ENCODE assay signal across 30 cellular contexts in genomic region chr17:50260501-50260911, GRCh38. TPM values are rescaled to one million over a fixed set of nuclear protein-coding genes. Genes with fewer than 3 reads are reported as not detected.
DNase-seq lines count a peak whose midpoint lies in the region; ATAC-seq and TF ChIP-seq lines count a peak whose summit lies in the region.
"Had no signal": no experiment of that assay in that cellular context is flagged by ENCODE, and none has a peak within 500 bp of the region (broad histone marks: within the 10 kb centered on the region; RNA-seq: fewer than 3 reads in every experiment).

No MANE protein-coding gene starts in this region.

- H3K4me3 Mint-ChIP-seq in glutamatergic neuron (ENCODE audit: unreplicated experiment) (no peak overlapping the region), osteocyte (ENCODE audit: unreplicated experiment) (no peak overlapping the region), endothelial cell (ENCODE audit: unreplicated experiment) (no peak overlapping the region)
- H3K4me3 Mint-ChIP-seq: activated B cell treated with CpG ODN at 0.5 μM for 24 hours; activated CD4-positive, alpha-beta memory T cell treated with anti-CD3 and anti-CD28 coated beads for 36 hours; activated naive CD4-positive, alpha-beta T cell treated with anti-CD3 and anti-CD28 coated beads for 36 hours; nephron progenitor cell had no signal

- H3K9me3 Mint-ChIP-seq in glutamatergic neuron (ENCODE audit: unreplicated experiment) (peaks cover 2% of the 10 kb centered on the region), osteocyte (ENCODE audit: unreplicated experiment) (no peaks in the 10 kb centered on the region), endothelial cell (ENCODE audit: unreplicated experiment) (no peaks in the 10 kb centered on the region)
- H3K9me3 Mint-ChIP-seq: activated B cell treated with CpG ODN at 0.5 μM for 24 hours; activated CD4-positive, alpha-beta memory T cell treated with anti-CD3 and anti-CD28 coated beads for 36 hours; activated naive CD4-positive, alpha-beta T cell treated with anti-CD3 and anti-CD28 coated beads for 36 hours; nephron progenitor cell had no signal

- ATAC-seq in heart right ventricle: no peak
- ATAC-seq in HG03432 (IDR thresholded peaks at IDR 0.05; ENCODE audit: unreplicated experiment): no peak
- no peak for ATAC-seq in HG02870 (IDR thresholded peaks at IDR 0.05; ENCODE audit: unreplicated experiment)
- ATAC-seq: esophagus mucosa, gastrocnemius medialis, K562, left cardiac atrium, Panc1, psoas muscle had no signal

- peaks cover 11% of the 10 kb centered on the region for H3K4me1 Mint-ChIP-seq in glutamatergic neuron (ENCODE audit: low read depth, unreplicated experiment)
- peaks cover 94% of the 10 kb centered on the region for H3K4me1 Mint-ChIP-seq in osteocyte (ENCODE audit: unreplicated experiment)
- peaks cover 3% of the 10 kb centered on the region for H3K4me1 Mint-ChIP-seq in endothelial cell (ENCODE audit: unreplicated experiment)
- H3K4me1 Mint-ChIP-seq: activated B cell treated with CpG ODN at 0.5 μM for 24 hours had no signal

- no peaks in the 10 kb centered on the region for H3K36me3 ChIP-seq in right atrium auricular region
- H3K36me3 ChIP-seq in heart right ventricle: no peaks in the 10 kb centered on the region
- H3K36me3 ChIP-seq: BLaER1, gastrocnemius medialis, stomach, upper lobe of left lung had no signal

- TF ChIP-seq CTCF in right atrium auricular region (IDR thresholded peaks at IDR 0.05) (no peak), heart right ventricle (IDR thresholded peaks at IDR 0.05) (no peak), glutamatergic neuron (IDR thresholded peaks at IDR 0.05; ENCODE audit: partially characterized antibody, unreplicated experiment) (no peak), osteocyte (IDR thresholded peaks at IDR 0.05) (no peak), endothelial cell (IDR thresholded peaks at IDR 0.05; ENCODE audit: unreplicated experiment) (no peak)

- H3K4me3 ChIP-seq in right atrium auricular region: no peak overlapping the region
- no peak overlapping the region for H3K4me3 ChIP-seq in heart right ventricle
- H3K4me3 ChIP-seq: A549, BLaER1, gastrocnemius medialis, K562, psoas muscle, stomach, upper lobe of left lung had no signal

- DNase-seq in right atrium auricular region (ENCODE audit: low spot score) (peak; percentile 51), heart right ventricle (no peak), glutamatergic neuron (peak; percentile 10), osteocyte (ENCODE audit: extremely low spot score, unreplicated experiment) (no peak), NCI-H2081 treated with DMSO at 0.1 percent for 48 hours (lab: John Stamatoyannopoulos, UW) (no peak), endothelial cell (ENCODE audit: low spot score) (no peak)
- DNase-seq: activated B cell treated with CpG ODN at 0.5 μM for 24 hours; activated CD4-positive, alpha-beta memory T cell treated with anti-CD3 and anti-CD28 coated beads for 36 hours; activated naive CD4-positive, alpha-beta T cell treated with anti-CD3 and anti-CD28 coated beads for 36 hours; anterior cingulate cortex; cerebellar nuclear complex; effector CD4-positive, alpha-beta T cell; gastrocnemius medialis; left cardiac atrium; midbrain; MV-4-11; NCI-H187 treated with DMSO at 0.1 percent for 48 hours; nephron progenitor cell; psoas muscle; stimulated activated CD4-positive, alpha-beta T cell treated with anti-CD3 and anti-CD28 coated beads, Interleukin-4, amount 100 ng/mL, for 4 hours; stomach; T-helper 9 cell had no signal

- peaks cover 0 to 9% of the 10 kb centered on the region in 2 donors for H3K4me1 ChIP-seq in right atrium auricular region
- peaks cover 0 to 29% (median 4%) of the 10 kb centered on the region in 9 donors for H3K4me1 ChIP-seq in heart right ventricle
- H3K4me1 ChIP-seq: gastrocnemius medialis, psoas muscle had no signal

- H3K27me3 Mint-ChIP-seq in glutamatergic neuron (ENCODE audit: unreplicated experiment) (peaks cover 5% of the 10 kb centered on the region), osteocyte (ENCODE audit: unreplicated experiment) (no peaks in the 10 kb centered on the region), endothelial cell (ENCODE audit: unreplicated experiment) (peaks cover 9% of the 10 kb centered on the region)

- H3K9me3 ChIP-seq in right atrium auricular region: no peaks in the 10 kb centered on the region
- H3K9me3 ChIP-seq in heart right ventricle: no peaks in the 10 kb centered on the region
- H3K9me3 ChIP-seq: A549, BLaER1, gastrocnemius medialis, psoas muscle, stomach, upper lobe of left lung had no signal

- H3K27me3 ChIP-seq in right atrium auricular region (no peaks in the 10 kb centered on the region), heart right ventricle (peaks cover 0 to 32% (median 19%) of the 10 kb centered on the region in 7 donors)
- H3K27me3 ChIP-seq: BLaER1, gastrocnemius medialis, stomach, upper lobe of left lung had no signal

- H3K27ac Mint-ChIP-seq in glutamatergic neuron (ENCODE audit: unreplicated experiment) (no peak overlapping the region), osteocyte (ENCODE audit: unreplicated experiment) (peak overlapping the region; percentile 91), endothelial cell (ENCODE audit: unreplicated experiment) (no peak overlapping the region)
- H3K27ac Mint-ChIP-seq: activated B cell treated with CpG ODN at 0.5 μM for 24 hours; activated CD4-positive, alpha-beta memory T cell treated with anti-CD3 and anti-CD28 coated beads for 36 hours; activated naive CD4-positive, alpha-beta T cell treated with anti-CD3 and anti-CD28 coated beads for 36 hours had no signal

- H3K27ac ChIP-seq in right atrium auricular region (no peak overlapping the region), heart right ventricle (no peak overlapping the region)
- H3K27ac ChIP-seq: A549, BLaER1, gastrocnemius medialis, psoas muscle, upper lobe of left lung had no signal

- intact Hi-C loops in heart right ventricle (cut with DNase I): no loop called here

- H3K36me3 Mint-ChIP-seq in glutamatergic neuron (ENCODE audit: unreplicated experiment) (no peaks in the 10 kb centered on the region), osteocyte (ENCODE audit: unreplicated experiment) (no peaks in the 10 kb centered on the region), endothelial cell (ENCODE audit: low read depth, unreplicated experiment) (peaks cover 6% of the 10 kb centered on the region)
- H3K36me3 Mint-ChIP-seq: activated CD4-positive, alpha-beta memory T cell treated with anti-CD3 and anti-CD28 coated beads for 36 hours had no signal

- WGBS in heart right ventricle, 2 donors: 79 to 81% methylated on average over 6 of the region's 6 CpGs

RNA-seq across cellular contexts. Expression of gene TMEM92, which starts 13.8 kb away (rescaled TPM):
- total RNA-seq in right atrium auricular region (not detected), heart right ventricle (not detected), glutamatergic neuron (ENCODE audit: unreplicated experiment) (not detected), osteocyte (4.3 and 6.6 TPM in 2 replicates), endothelial cell (ENCODE audit: unreplicated experiment) (28.1 TPM)
- under 1 TPM in 1 of 2 donors, not detected in 1; 0.04 TPM for polyA plus RNA-seq in heart right ventricle
- total RNA-seq: activated B cell treated with CpG ODN at 0.5 μM for 24 hours; activated naive CD4-positive, alpha-beta T cell treated with anti-CD3 and anti-CD28 coated beads for 36 hours; gastrocnemius medialis; psoas muscle had no signal

RNA-seq across cellular contexts. Expression of gene COL1A1, which starts 59.1 kb away (rescaled TPM):
- 100 to 1,000 TPM in 1 of 2 donors, 10 to 100 TPM in 1; 19.8 to 180 TPM for total RNA-seq in right atrium auricular region
- 100 to 1,000 TPM in 1 of 10 donors, 10 to 100 TPM in 9; 31.7 to 455 (median 45.9) TPM for total RNA-seq in heart right ventricle
- polyA plus RNA-seq in heart right ventricle: 10 to 100 TPM; 30.2 to 81.5 TPM
- 10.1 TPM for total RNA-seq in glutamatergic neuron (ENCODE audit: unreplicated experiment)
- 25,918 and 28,023 TPM in 2 replicates for total RNA-seq in osteocyte
- 6.8 TPM for total RNA-seq in endothelial cell (ENCODE audit: unreplicated experiment)

Comparison
In these comparisons a context has a peak if more than half of its experiments do, and no peak if none do; other contexts are left out.
1. DNase-seq: peak in right atrium auricular region (single experiment) and glutamatergic neuron (single experiment); none in heart right ventricle (0 of 2), osteocyte (single experiment), NCI-H2081 treated with DMSO at 0.1 percent for 48 hours (single experiment) and endothelial cell (single experiment).
2. RNA of gene COL1A1, which starts 59.1 kb away (total RNA-seq): 25,918 to 28,023 TPM in osteocyte; 19.8 to 180 TPM in right atrium auricular region, 31.7 to 455 TPM in heart right ventricle, 10.1 TPM in glutamatergic neuron (single experiment) and 6.8 TPM in endothelial cell (single experiment); every median in the first group is over 10 times any median in the second.